In the genomic region with DNA sequence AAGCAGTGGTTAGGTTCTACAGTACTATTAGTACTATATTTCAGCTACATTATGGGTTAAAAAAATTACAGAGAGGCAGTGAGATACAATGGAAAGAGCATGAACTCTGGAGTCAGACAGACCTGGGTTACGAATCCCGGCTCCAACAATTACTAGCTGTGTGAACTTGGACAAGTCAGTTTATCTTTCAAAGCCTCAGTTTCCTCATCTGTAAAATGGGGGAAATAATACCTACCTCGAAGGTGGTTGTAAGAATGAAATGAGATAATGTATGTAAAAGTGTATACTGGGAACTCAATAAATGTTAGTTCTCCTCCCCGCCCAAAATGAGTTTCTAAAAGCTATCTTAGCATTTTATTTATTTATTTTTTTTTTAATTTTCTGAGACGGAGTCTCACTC, we compare ENCODE assay signal across 26 cellular contexts.
"Had no signal": no experiment of that assay in that cellular context is flagged by ENCODE, and none has a peak within 500 bp of the region (broad histone marks: within the 10 kb centered on the region; RNA-seq: fewer than 3 reads in every experiment).

No MANE protein-coding gene starts in this region.

- H2AFZ ChIP-seq: hepatocyte, neural progenitor cell had no signal

- H3K4me1 ChIP-seq: esophagus muscularis mucosa, gastroesophageal sphincter, heart left ventricle, left lung, neural progenitor cell, psoas muscle, spleen, tibial nerve, upper lobe of right lung, uterus had no signal

- H3K27ac Mint-ChIP-seq: nephron; neural progenitor cell; stimulated activated naive B cell treated with anti-CD40 and anti-IgM and Interleukin-4, amounts not matched to agents 10 μg/mL and 1 μg/mL and 100 μg/mL, for 72 hours; stimulated activated naive CD8-positive, alpha-beta T cell treated with anti-CD3 and anti-CD28 coated beads, Interleukin-15, Interleukin-2, amounts not matched to agents 100 ng/mL and 50 ng/mL, for 24 hours had no signal

- H3K27me3 Mint-ChIP-seq: naive thymus-derived CD4-positive, alpha-beta T cell; stimulated activated naive B cell treated with anti-CD40 and anti-IgM and Interleukin-4, amounts not matched to agents 10 μg/mL and 1 μg/mL and 100 μg/mL, for 72 hours; stimulated activated naive CD8-positive, alpha-beta T cell treated with anti-CD3 and anti-CD28 coated beads, Interleukin-15, Interleukin-2, amounts not matched to agents 100 ng/mL and 50 ng/mL, for 24 hours had no signal

- ATAC-seq: foreskin keratinocyte; gastroesophageal sphincter; heart left ventricle; left cardiac atrium; left lung; naive thymus-derived CD4-positive, alpha-beta T cell; psoas muscle; right cardiac atrium; stimulated activated naive B cell treated with anti-CD40 and anti-IgM and Interleukin-4, amounts not matched to agents 10 μg/mL and 1 μg/mL and 100 μg/mL, for 72 hours; upper lobe of right lung had no signal

- H3K4me1 Mint-ChIP-seq: nephron, neural progenitor cell had no signal

- H3K27me3 ChIP-seq: esophagus muscularis mucosa, foreskin keratinocyte, gastroesophageal sphincter, heart left ventricle, hepatocyte, left lung, neural progenitor cell, spleen, upper lobe of right lung, uterus had no signal

- H3K9me3 Mint-ChIP-seq: naive thymus-derived CD4-positive, alpha-beta T cell; nephron; neural progenitor cell; stimulated activated naive B cell treated with anti-CD40 and anti-IgM and Interleukin-4, amounts not matched to agents 10 μg/mL and 1 μg/mL and 100 μg/mL, for 72 hours; stimulated activated naive CD8-positive, alpha-beta T cell treated with anti-CD3 and anti-CD28 coated beads, Interleukin-15, Interleukin-2, amounts not matched to agents 100 ng/mL and 50 ng/mL, for 24 hours had no signal

- H3K9ac ChIP-seq: neural progenitor cell had no signal

- H3K4me2 ChIP-seq: hepatocyte, neural progenitor cell had no signal

- H3K4me3 Mint-ChIP-seq: naive thymus-derived CD4-positive, alpha-beta T cell; nephron; neural progenitor cell; stimulated activated naive B cell treated with anti-CD40 and anti-IgM and Interleukin-4, amounts not matched to agents 10 μg/mL and 1 μg/mL and 100 μg/mL, for 72 hours; stimulated activated naive CD8-positive, alpha-beta T cell treated with anti-CD3 and anti-CD28 coated beads, Interleukin-15, Interleukin-2, amounts not matched to agents 100 ng/mL and 50 ng/mL, for 24 hours had no signal

- H3K27ac ChIP-seq: coronary artery, esophagus muscularis mucosa, foreskin keratinocyte, gastroesophageal sphincter, heart left ventricle, hepatocyte, left lung, neural progenitor cell, psoas muscle, skin epidermis, spleen, thoracic aorta, tibial nerve, upper lobe of right lung, uterus had no signal

- DNase-seq: dermis blood vessel endothelial cell; effector memory CD4-positive, alpha-beta T cell; foreskin keratinocyte; heart left ventricle; left cardiac atrium; left lung; mesendoderm; midbrain; naive thymus-derived CD4-positive, alpha-beta T cell; psoas muscle; right cardiac atrium; spleen; stimulated activated CD4-positive, alpha-beta T cell treated with anti-CD3 and anti-CD28 coated beads, Interleukin-4, amount 100 ng/mL, for 4 hours; stimulated activated naive B cell treated with anti-CD40 and anti-IgM and Interleukin-4, amounts not matched to agents 10 μg/mL and 1 μg/mL and 100 μg/mL, for 72 hours; upper lobe of right lung; uterus had no signal

- H3K9me3 ChIP-seq: esophagus muscularis mucosa, gastroesophageal sphincter, heart left ventricle, left lung, psoas muscle, spleen, thoracic aorta, tibial nerve, upper lobe of right lung, uterus had no signal
